ENCODE assay signal across 10 cellular contexts in genomic region chr14:74402264-74403251, GRCh38. TPM values are rescaled to one million over a fixed set of nuclear protein-coding genes. Genes with fewer than 3 reads are reported as not detected.
A peak's percentile ranks its signal among the peaks of the same experiment; 100 is the strongest.
DNase-seq lines count a peak whose midpoint lies in the region; ATAC-seq, FAIRE-seq and TF ChIP-seq lines count a peak whose summit lies in the region.
"Had no signal": no experiment of that assay in that cellular context is flagged by ENCODE, and none has a peak within 500 bp of the region (broad histone marks: within the 10 kb centered on the region; RNA-seq: fewer than 3 reads in every experiment).

No MANE protein-coding gene starts in this region.

- H3K36me3 Mint-ChIP-seq in T-helper 2 cell treated with Interferon-gamma antibody and Interleukin-4, amounts not matched to agents 5 μg/mL and 100 μg/mL, for 36 hours (ENCODE audit: low read depth), result no peaks in the 10 kb centered on the region
- H3K36me3 Mint-ChIP-seq in activated B cell treated with CpG ODN at 0.5 μM for 24 hours (ENCODE audit: low read depth) (no peaks in the 10 kb centered on the region), nephron progenitor cell (ENCODE audit: low read depth) (no peaks in the 10 kb centered on the region)

- peaks cover 18% of the 10 kb centered on the region for H3K4me1 Mint-ChIP-seq in T-helper 2 cell treated with Interferon-gamma antibody and Interleukin-4, amounts not matched to agents 5 μg/mL and 100 μg/mL, for 36 hours (ENCODE audit: low read depth)
- peaks cover 61% of the 10 kb centered on the region for H3K4me1 Mint-ChIP-seq in activated B cell treated with CpG ODN at 0.5 μM for 24 hours
- H3K4me1 Mint-ChIP-seq in nephron progenitor cell, result peaks cover 51% of the 10 kb centered on the region

- CTCF ChIA-PET in activated B cell treated with CpG ODN at 0.5 μM for 24 hours (lab: Charles Lee), result interaction anchor here (1.5 kb wide), 1 partner anchor 39 kb away, joined by 5 read pairs; no protein-coding TSS in a partner anchor

- intact Hi-C loops in activated B cell treated with CpG ODN at 0.5 μM for 24 hours (cut with micrococcal nuclease), result loop anchor here (2.0 to 5.0 kb wide), 3 partner anchors 100 to 540 kb away; partner anchors contain the start of genes ABCD4 and LTBP2

- POLR2A ChIA-PET in activated B cell treated with CpG ODN at 0.5 μM for 24 hours (lab: Charles Lee), result interaction anchor here (0.9 to 2.7 kb wide), 4 partner anchors 22 to 317 kb away, joined by 3 to 18 read pairs (median 4); partner anchors contain the start of genes ISCA2 and NPC2

- TF ChIP-seq CTCF in activated B cell treated with CpG ODN at 0.5 μM for 24 hours (IDR thresholded peaks at IDR 0.05) (no peak), nephron progenitor cell (IDR thresholded peaks at IDR 0.05) (no peak)

- peak overlapping the region; percentile 75 for H3K27ac Mint-ChIP-seq in T-helper 2 cell treated with Interferon-gamma antibody and Interleukin-4, amounts not matched to agents 5 μg/mL and 100 μg/mL, for 36 hours
- H3K27ac Mint-ChIP-seq in activated B cell treated with CpG ODN at 0.5 μM for 24 hours (peak overlapping the region; percentile 98), nephron progenitor cell (no peak overlapping the region)

- peak overlapping the region; percentile 68 for H3K4me3 Mint-ChIP-seq in T-helper 2 cell treated with Interferon-gamma antibody and Interleukin-4, amounts not matched to agents 5 μg/mL and 100 μg/mL, for 36 hours
- H3K4me3 Mint-ChIP-seq in activated B cell treated with CpG ODN at 0.5 μM for 24 hours (peak overlapping the region; percentile 87), nephron progenitor cell (peak overlapping the region; percentile 64)

- ATAC-seq in activated B cell treated with CpG ODN at 0.5 μM for 24 hours (ENCODE audit: low read depth) (peak; percentile 25), HG03457 (IDR thresholded peaks at IDR 0.05; ENCODE audit: unreplicated experiment) (no peak)

- DNase-seq in T-helper 2 cell treated with Interferon-gamma antibody and Interleukin-4, amounts not matched to agents 5 μg/mL and 100 μg/mL, for 36 hours (ENCODE audit: low spot score), result no peak
- no peak for DNase-seq in T-helper 2 cell
- DNase-seq in HTR-8/SVneo (ENCODE audit: insufficient read length, low spot score), result no peak
- DNase-seq in activated B cell treated with CpG ODN at 0.5 μM for 24 hours, result peak; percentile 40
- no peak for DNase-seq in nephron progenitor cell
- DNase-seq in GOT3 (lab: John Stamatoyannopoulos, UW), result no peak
- no peak for DNase-seq in NCI-H1436 (lab: John Stamatoyannopoulos, UW)
- DNase-seq: activated gamma-delta T cell treated with Interleukin-2 at 50 U/mL for 16 hours had no signal

- H3K9me3 Mint-ChIP-seq in T-helper 2 cell treated with Interferon-gamma antibody and Interleukin-4, amounts not matched to agents 5 μg/mL and 100 μg/mL, for 36 hours, result no peaks in the 10 kb centered on the region
- H3K9me3 Mint-ChIP-seq in activated B cell treated with CpG ODN at 0.5 μM for 24 hours, result no peaks in the 10 kb centered on the region
- H3K9me3 Mint-ChIP-seq in nephron progenitor cell, result no peaks in the 10 kb centered on the region

- peaks cover 11% of the 10 kb centered on the region for H3K27me3 Mint-ChIP-seq in T-helper 2 cell treated with Interferon-gamma antibody and Interleukin-4, amounts not matched to agents 5 μg/mL and 100 μg/mL, for 36 hours (ENCODE audit: low read depth)
- H3K27me3 Mint-ChIP-seq in activated B cell treated with CpG ODN at 0.5 μM for 24 hours (no peaks in the 10 kb centered on the region), nephron progenitor cell (ENCODE audit: low read depth, poor library complexity) (peaks cover 7% of the 10 kb centered on the region)

- peak; percentile 65 for FAIRE-seq in HTR-8/SVneo (lab: Jason Lieb, UNC)
- FAIRE-seq: G401.6 had no signal

RNA-seq across cellular contexts. Expression of gene SYNDIG1L, which starts 23.5 kb away (rescaled TPM):
- total RNA-seq in activated B cell treated with CpG ODN at 0.5 μM for 24 hours, result not detected in 2 replicates

RNA-seq across cellular contexts. Expression of gene VRTN, which starts 54.3 kb away (rescaled TPM):
- not detected in 2 replicates for total RNA-seq in activated B cell treated with CpG ODN at 0.5 μM for 24 hours
